Comparison of ENCODE assay signal across 29 cellular contexts in the genomic region with DNA sequence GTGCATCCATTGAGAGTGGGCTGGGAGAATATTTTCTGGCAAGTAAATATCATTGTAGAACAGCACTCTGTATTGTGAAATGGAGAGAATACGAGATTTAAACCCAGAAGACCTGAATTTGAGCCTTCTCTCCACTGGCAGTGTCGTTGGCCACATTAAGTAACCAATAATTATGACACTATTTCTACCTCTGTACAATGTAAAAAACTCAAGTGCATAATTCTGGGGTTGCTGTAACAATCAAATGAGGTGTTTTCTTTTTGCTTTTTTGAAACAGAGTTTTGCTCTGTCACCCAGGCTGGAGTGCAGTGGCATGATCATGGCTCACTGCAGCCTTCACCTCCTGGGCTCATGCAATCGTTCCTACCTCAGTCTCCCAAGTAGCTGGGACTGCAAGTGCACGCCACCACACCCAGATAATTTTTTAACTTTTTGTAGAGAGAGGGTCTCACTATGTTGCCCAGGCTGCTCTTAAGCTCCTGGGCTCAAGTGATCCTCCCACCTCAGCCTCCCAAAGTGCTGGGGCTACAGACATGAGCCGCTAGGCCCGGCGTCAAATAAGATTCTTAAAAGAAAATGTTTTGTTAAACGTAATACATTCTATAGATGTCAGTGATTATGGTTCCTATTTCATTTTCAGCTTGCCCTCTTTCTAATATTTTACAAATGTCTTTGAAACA.
"Had no signal": no experiment of that assay in that cellular context is flagged by ENCODE, and none has a peak within 500 bp of the region (broad histone marks: within the 10 kb centered on the region; RNA-seq: fewer than 3 reads in every experiment).

No MANE protein-coding gene starts in this region.

- DNase-seq: hippocampal formation; kidney; left colon; left lung; lower lobe of right lung; mammary epithelial cell; mesendoderm; naive B cell; natural killer cell; nephron progenitor cell; occipital lobe; psoas muscle; right lobe of liver; stimulated activated CD4-positive, alpha-beta T cell treated with anti-CD3 and anti-CD28 coated beads, Interleukin-12 subunit alpha, Interleukin-12 subunit beta, amount 100 ng/mL, for 4 hours; stimulated activated CD4-positive, alpha-beta T cell treated with anti-CD3 and anti-CD28 coated beads, Interleukin-15, amount 100 ng/mL, for 24 hours; stimulated activated CD4-positive, alpha-beta T cell treated with anti-CD3 and anti-CD28 coated beads, Interleukin-2, amount 100 ng/mL, for 24 hours; stimulated activated CD4-positive, alpha-beta T cell treated with anti-CD3 and anti-CD28 coated beads, Interleukin-4, amount 100 ng/mL, for 1 hour; stimulated activated naive B cell treated with anti-CD40 and anti-IgM and Interleukin-4, amounts not matched to agents 10 μg/mL and 1 μg/mL and 100 μg/mL, for 72 hours; stimulated activated naive CD8-positive, alpha-beta T cell treated with anti-CD3 and anti-CD28 coated beads, Interleukin-15, Interleukin-2, amounts not matched to agents 100 U/mL and 50 U/mL, for 24 hours; stomach; testis; thyroid gland; transverse colon; upper lobe of right lung had no signal

- H3K27ac ChIP-seq: left lung, lower lobe of right lung, neural progenitor cell, neutrophil, parathyroid adenoma, psoas muscle, right atrium auricular region, right lobe of liver, skin epidermis, stomach, testis, thyroid gland, transverse colon, upper lobe of right lung had no signal

- H3K36me3 ChIP-seq: left lung, lower lobe of right lung, neural progenitor cell, neutrophil, right atrium auricular region, right lobe of liver, stomach, thyroid gland, transverse colon, upper lobe of right lung had no signal

- H3K9ac ChIP-seq: neural progenitor cell, parathyroid adenoma had no signal

- H3K4me1 ChIP-seq: left lung, lower lobe of right lung, parathyroid adenoma, right atrium auricular region, right lobe of liver, testis, thyroid gland, transverse colon, upper lobe of right lung had no signal

- H3K4me3 ChIP-seq: left lung, lower lobe of right lung, neural progenitor cell, psoas muscle, right atrium auricular region, right lobe of liver, skin epidermis, stomach, testis, thyroid gland, transverse colon, upper lobe of right lung had no signal

- ATAC-seq: left lung; lower lobe of right lung; natural killer cell; psoas muscle; right lobe of liver; stimulated activated naive B cell treated with anti-CD40 and anti-IgM and Interleukin-4, amounts not matched to agents 10 μg/mL and 1 μg/mL and 100 μg/mL, for 72 hours; stimulated activated naive CD8-positive, alpha-beta T cell treated with anti-CD3 and anti-CD28 coated beads, Interleukin-15, Interleukin-2, amounts not matched to agents 100 U/mL and 50 U/mL, for 24 hours; upper lobe of right lung had no signal

- H3K4me2 ChIP-seq: neural progenitor cell had no signal

- H3K27me3 ChIP-seq: left lung, neural progenitor cell, right atrium auricular region, right lobe of liver, stomach, testis, thyroid gland, transverse colon, upper lobe of right lung had no signal

- H2AFZ ChIP-seq: neural progenitor cell, parathyroid adenoma had no signal

- H3K9me3 ChIP-seq: left lung, lower lobe of right lung, neutrophil, psoas muscle, right atrium auricular region, right lobe of liver, stomach, testis, thyroid gland, transverse colon, upper lobe of right lung had no signal
